Comparison of ENCODE assay signal across 8 cellular contexts in genomic region chr1:31063636-31064035, GRCh38.
DNase-seq lines count a peak whose midpoint lies in the region; ATAC-seq lines count a peak whose summit lies in the region.

No MANE protein-coding gene starts in this region.

- H3K4me3 ChIP-seq in GM08714 (ENCODE audit: low read length) (peak overlapping the region; percentile 93; the same call in 1 of the 2 replicates), duodenal mucosa (ENCODE audit: low read depth in 1 of 2, low read length in 2 of 2) (peak overlapping the region; percentile 90 to 99), neuron (ENCODE audit: low read length) (peak overlapping the region; percentile 78)

- DNase-seq in NCI-H69 (lab: John Stamatoyannopoulos, UW): peak; percentile 29
- no peak for DNase-seq in NCI-H524 treated with DMSO at 0.1 percent for 48 hours (lab: John Stamatoyannopoulos, UW)
- DNase-seq in NCI-H345 treated with DMSO at 0.1 percent for 48 hours (lab: John Stamatoyannopoulos, UW; ENCODE audit: unreplicated experiment): no peak

- H3K27ac ChIP-seq in duodenal mucosa (ENCODE audit: low read depth, low read length): peak overlapping the region; percentile 27

- peak overlapping the region; percentile 91 to 98 for H3K9ac ChIP-seq in duodenal mucosa (ENCODE audit: low read depth in 1 of 2, low read length in 2 of 2)

- no peaks in the 10 kb centered on the region for H3K27me3 ChIP-seq in duodenal mucosa (ENCODE audit: control insufficient read depth in 1 of 2, insufficient read depth in 2 of 2, low read length in 2 of 2)
- no peaks in the 10 kb centered on the region for H3K27me3 ChIP-seq in neuron (ENCODE audit: insufficient read depth, low read length)

- H2AFZ ChIP-seq in neuron (ENCODE audit: low read depth, low read length): no peak overlapping the region

- ATAC-seq in GM19395 (IDR thresholded peaks at IDR 0.05; ENCODE audit: unreplicated experiment) (no peak), HG02840 (IDR thresholded peaks at IDR 0.05; ENCODE audit: low FRiP score, unreplicated experiment) (no peak)

- H3K9me3 ChIP-seq in duodenal mucosa (ENCODE audit: control insufficient read depth in 1 of 2, low read length in 2 of 2): no peaks in the 10 kb centered on the region
- no peaks in the 10 kb centered on the region for H3K9me3 ChIP-seq in neuron (ENCODE audit: low read length)

- peaks cover 0 to 7% of the 10 kb centered on the region in 2 donors for H3K36me3 ChIP-seq in duodenal mucosa (ENCODE audit: control insufficient read depth in 1 of 2, insufficient read depth in 2 of 2, low read length in 2 of 2)
- peaks cover 20% of the 10 kb centered on the region for H3K36me3 ChIP-seq in neuron (ENCODE audit: insufficient read depth, low read length)

- H3K4me1 ChIP-seq in duodenal mucosa (ENCODE audit: control insufficient read depth in 1 of 2, insufficient read depth in 2 of 2, low read length in 2 of 2) (peaks cover 24 to 36% of the 10 kb centered on the region in 2 donors), neuron (ENCODE audit: insufficient read depth, low read length) (peaks cover 12% of the 10 kb centered on the region)
